ENCODE assay signal across 17 cellular contexts in the genomic region with DNA sequence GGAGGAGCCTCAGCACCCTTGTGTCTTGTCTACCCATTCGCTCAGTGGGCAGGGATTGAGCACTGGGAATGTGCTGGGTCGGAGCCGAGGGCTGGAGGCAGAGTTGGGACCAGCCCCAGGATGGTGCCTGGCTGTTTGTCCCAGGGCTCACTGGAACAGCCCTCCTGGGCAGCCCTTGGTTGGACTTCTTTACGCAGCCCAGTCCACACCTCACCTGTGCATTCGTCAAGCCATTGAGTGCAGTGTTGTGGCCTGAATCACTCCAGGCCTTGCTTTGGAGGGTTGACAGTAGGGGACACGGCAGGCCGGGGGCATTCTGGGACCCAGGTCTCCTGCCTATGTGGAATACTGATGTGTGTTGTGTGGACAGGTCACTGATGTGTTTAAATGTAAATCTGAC.
DNase-seq lines count a peak whose midpoint lies in the region; ATAC-seq and TF ChIP-seq lines count a peak whose summit lies in the region.
"Had no signal": no experiment of that assay in that cellular context is flagged by ENCODE, and none has a peak within 500 bp of the region (broad histone marks: within the 10 kb centered on the region; RNA-seq: fewer than 3 reads in every experiment).

No MANE protein-coding gene starts in this region.

- H3K9me3 ChIP-seq in neuronal stem cell (replicated peaks in 1 of 2; ENCODE audit: control insufficient read depth in 2 of 2, insufficient read depth in 1 of 2, low read depth in 1 of 2, low read length in 2 of 2): no peaks in the 10 kb centered on the region
- H3K9me3 ChIP-seq: A549, Caco-2 had no signal

- H3K23ac ChIP-seq in neuronal stem cell (ENCODE audit: low read depth, low read length, poor library complexity): no peak overlapping the region

- no peaks in the 10 kb centered on the region for H3K79me1 ChIP-seq in neuronal stem cell (ENCODE audit: low read depth, low read length)

- H3K4me3 Mint-ChIP-seq in natural killer cell treated with Interleukin-12 subunit alpha and Interleukin-12 subunit beta and Interleukin-15 and Interleukin-18, amount 100 ng/mL, for 72 hours: no peak overlapping the region
- no peak overlapping the region for H3K4me3 Mint-ChIP-seq in natural killer cell
- no peak overlapping the region for H3K4me3 Mint-ChIP-seq in activated CD8-positive, alpha-beta T cell treated with anti-CD3 and anti-CD28 coated beads, Interleukin-2, amount 10 ng/mL, durations not matched to agents 7 days and 5 days
- H3K4me3 Mint-ChIP-seq: B cell; CD4-positive, alpha-beta T cell; CD8-positive, alpha-beta T cell had no signal

- peak; percentile 17 to 40 for ATAC-seq in natural killer cell treated with Interleukin-12 subunit alpha and Interleukin-12 subunit beta and Interleukin-15 and Interleukin-18, amount 100 ng/mL, for 72 hours
- ATAC-seq in natural killer cell: no peak
- no peak for ATAC-seq in activated CD8-positive, alpha-beta T cell treated with anti-CD3 and anti-CD28 coated beads, Interleukin-2, amount 10 ng/mL, durations not matched to agents 7 days and 5 days
- ATAC-seq: A549; CD8-positive, alpha-beta T cell; GM12878 had no signal

- H3K27ac ChIP-seq in neuronal stem cell (replicated peaks; ENCODE audit: low read length): no peak overlapping the region
- H3K27ac ChIP-seq: 22Rv1; A549; BLaER1 treated with 17β-estradiol and CSF1 and Interleukin-3, amounts not matched to agents 10 nM and 100 nM; C4-2B had no signal

- no peak for DNase-seq in natural killer cell treated with Interleukin-12 subunit alpha and Interleukin-12 subunit beta and Interleukin-15 and Interleukin-18, amount 100 ng/mL, for 72 hours (ENCODE audit: low spot score)
- no peak for DNase-seq in natural killer cell
- no peak for DNase-seq in neuronal stem cell (ENCODE audit: low spot score)
- no peak for DNase-seq in GDM1 (lab: John Stamatoyannopoulos, UW)
- no peak for DNase-seq in activated CD8-positive, alpha-beta T cell treated with anti-CD3 and anti-CD28 coated beads, Interleukin-2, amount 10 ng/mL, durations not matched to agents 7 days and 5 days
- DNase-seq: AML-193; Caco-2; Calu3; CD4-positive, alpha-beta T cell; CD8-positive, alpha-beta T cell; DMS79 treated with DMSO at 0.1 percent for 48 hours had no signal

- H3K4ac ChIP-seq in neuronal stem cell (ENCODE audit: low read length): no peak overlapping the region

- no peak overlapping the region for H3K14ac ChIP-seq in neuronal stem cell (ENCODE audit: low read length)

- H3K27ac Mint-ChIP-seq in natural killer cell treated with Interleukin-12 subunit alpha and Interleukin-12 subunit beta and Interleukin-15 and Interleukin-18, amount 100 ng/mL, for 72 hours: no peak overlapping the region
- no peak overlapping the region for H3K27ac Mint-ChIP-seq in natural killer cell
- H3K27ac Mint-ChIP-seq in activated CD8-positive, alpha-beta T cell treated with anti-CD3 and anti-CD28 coated beads, Interleukin-2, amount 10 ng/mL, durations not matched to agents 7 days and 5 days: no peak overlapping the region
- H3K27ac Mint-ChIP-seq: B cell; CD4-positive, alpha-beta T cell; CD8-positive, alpha-beta T cell had no signal

- H3K9me3 Mint-ChIP-seq in natural killer cell treated with Interleukin-12 subunit alpha and Interleukin-12 subunit beta and Interleukin-15 and Interleukin-18, amount 100 ng/mL, for 72 hours: no peaks in the 10 kb centered on the region
- no peaks in the 10 kb centered on the region for H3K9me3 Mint-ChIP-seq in natural killer cell
- H3K9me3 Mint-ChIP-seq in activated CD8-positive, alpha-beta T cell treated with anti-CD3 and anti-CD28 coated beads, Interleukin-2, amount 10 ng/mL, durations not matched to agents 7 days and 5 days (ENCODE audit: insufficient read depth): no peaks in the 10 kb centered on the region
- H3K9me3 Mint-ChIP-seq: CD4-positive, alpha-beta T cell; CD8-positive, alpha-beta T cell had no signal

- no CpG with 5 or more reads among the region's 7 CpGs for WGBS in neuronal stem cell (ENCODE audit: extremely low coverage in 2 of 2, insufficient read length in 2 of 2, insufficient replicate concordance in 1 of 2), 2 donors

- POLR2A ChIA-PET in activated CD8-positive, alpha-beta T cell treated with anti-CD3 and anti-CD28 coated beads, Interleukin-2, amount 10 ng/mL, durations not matched to agents 7 days and 5 days (lab: Charles Lee): no interaction called here

- H2AFZ ChIP-seq in neuronal stem cell (ENCODE audit: low read length): no peak overlapping the region

- H3K4me1 Mint-ChIP-seq in natural killer cell treated with Interleukin-12 subunit alpha and Interleukin-12 subunit beta and Interleukin-15 and Interleukin-18, amount 100 ng/mL, for 72 hours (ENCODE audit: low read depth in 2 of 2): no peaks in the 10 kb centered on the region
- no peaks in the 10 kb centered on the region for H3K4me1 Mint-ChIP-seq in natural killer cell
- no peaks in the 10 kb centered on the region for H3K4me1 Mint-ChIP-seq in activated CD8-positive, alpha-beta T cell treated with anti-CD3 and anti-CD28 coated beads, Interleukin-2, amount 10 ng/mL, durations not matched to agents 7 days and 5 days (ENCODE audit: low read depth)
- H3K4me1 Mint-ChIP-seq: B cell had no signal

- no peak for TF ChIP-seq CTCF in natural killer cell (IDR thresholded peaks at IDR 0.05)

- H3K18ac ChIP-seq in neuronal stem cell (ENCODE audit: low read length): peak overlapping the region; percentile 74

- intact Hi-C loops in natural killer cell (cut with micrococcal nuclease): no loop called here

- H3K27me3 ChIP-seq in neuronal stem cell (ENCODE audit: control insufficient read depth in 3 of 3, insufficient read depth in 3 of 3, low read depth in 1 of 3, low read length in 3 of 3): no peaks in the 10 kb centered on the region
- H3K27me3 ChIP-seq: BLaER1 treated with 17β-estradiol and CSF1 and Interleukin-3, amounts not matched to agents 10 nM and 100 nM had no signal

- no peak overlapping the region for H3K9ac ChIP-seq in neuronal stem cell (ENCODE audit: low read depth, low read length, poor library complexity)
- H3K9ac ChIP-seq: BLaER1 treated with 17β-estradiol and CSF1 and Interleukin-3, amounts not matched to agents 10 nM and 100 nM had no signal

- H4K8ac ChIP-seq in neuronal stem cell (ENCODE audit: low read depth, low read length): no peak overlapping the region

- H3K27me3 Mint-ChIP-seq in natural killer cell treated with Interleukin-12 subunit alpha and Interleukin-12 subunit beta and Interleukin-15 and Interleukin-18, amount 100 ng/mL, for 72 hours: no peaks in the 10 kb centered on the region
- H3K27me3 Mint-ChIP-seq in natural killer cell (ENCODE audit: low read depth in 2 of 2): no peaks in the 10 kb centered on the region
- H3K27me3 Mint-ChIP-seq in activated CD8-positive, alpha-beta T cell treated with anti-CD3 and anti-CD28 coated beads, Interleukin-2, amount 10 ng/mL, durations not matched to agents 7 days and 5 days (ENCODE audit: low read depth): no peaks in the 10 kb centered on the region
- H3K27me3 Mint-ChIP-seq: B cell; CD4-positive, alpha-beta T cell had no signal

- H3K4me2 ChIP-seq in neuronal stem cell (ENCODE audit: insufficient read depth, low read length, poor library complexity, severe bottlenecking): no peak overlapping the region
- H3K4me2 ChIP-seq: A549 had no signal

- H3K36me3 ChIP-seq in neuronal stem cell (replicated peaks in 1 of 2; ENCODE audit: control insufficient read depth in 2 of 2, insufficient read depth in 2 of 2, low read length in 2 of 2): no peaks in the 10 kb centered on the region

- no peak overlapping the region for H2BK5ac ChIP-seq in neuronal stem cell (ENCODE audit: low read length)

- H2BK120ac ChIP-seq in neuronal stem cell (ENCODE audit: low read depth, low read length): no peak overlapping the region

- peaks cover 0 to 5% of the 10 kb centered on the region in 2 donors for H3K4me1 ChIP-seq in neuronal stem cell (ENCODE audit: control insufficient read depth in 2 of 2, insufficient read depth in 1 of 2, low read depth in 1 of 2, low read length in 2 of 2)
- H3K4me1 ChIP-seq: A549, Caco-2 had no signal

- CTCF ChIA-PET in activated CD8-positive, alpha-beta T cell treated with anti-CD3 and anti-CD28 coated beads, Interleukin-2, amount 10 ng/mL, durations not matched to agents 7 days and 5 days (lab: Charles Lee): no interaction called here

- no peak overlapping the region for H3K4me3 ChIP-seq in neuronal stem cell (ENCODE audit: low read length in 2 of 2)
- H3K4me3 ChIP-seq: A549; BLaER1 treated with 17β-estradiol and CSF1 and Interleukin-3, amounts not matched to agents 10 nM and 100 nM; GM12878 had no signal

- H3K36me3 Mint-ChIP-seq in natural killer cell treated with Interleukin-12 subunit alpha and Interleukin-12 subunit beta and Interleukin-15 and Interleukin-18, amount 100 ng/mL, for 72 hours: no peaks in the 10 kb centered on the region
- H3K36me3 Mint-ChIP-seq in natural killer cell: no peaks in the 10 kb centered on the region
- no peaks in the 10 kb centered on the region for H3K36me3 Mint-ChIP-seq in activated CD8-positive, alpha-beta T cell treated with anti-CD3 and anti-CD28 coated beads, Interleukin-2, amount 10 ng/mL, durations not matched to agents 7 days and 5 days (ENCODE audit: low read depth)

- H4K91ac ChIP-seq in neuronal stem cell (ENCODE audit: low read depth, low read length, poor library complexity): no peak overlapping the region

- no peak overlapping the region for H2BK15ac ChIP-seq in neuronal stem cell (ENCODE audit: low read length)

- peak overlapping the region; percentile 76 for H2AK5ac ChIP-seq in neuronal stem cell (ENCODE audit: low read depth, low read length)

- H2BK12ac ChIP-seq in neuronal stem cell (ENCODE audit: low read length): no peak overlapping the region

Comparison
In these comparisons a context has a peak if more than half of its experiments do, and no peak if none do; other contexts are left out.
1. ATAC-seq: peak in natural killer cell treated with Interleukin-12 subunit alpha and Interleukin-12 subunit beta and Interleukin-15 and Interleukin-18, amount 100 ng/mL, for 72 hours (2 of 2); none in natural killer cell (0 of 3) and activated CD8-positive, alpha-beta T cell treated with anti-CD3 and anti-CD28 coated beads, Interleukin-2, amount 10 ng/mL, durations not matched to agents 7 days and 5 days (single experiment).